Comparison of ENCODE assay signal across 12 cellular contexts in genomic region chr11:121553806-121554205, GRCh38.
DNase-seq lines count a peak whose midpoint lies in the region; ATAC-seq and TF ChIP-seq lines count a peak whose summit lies in the region.
"Had no signal": no experiment of that assay in that cellular context is flagged by ENCODE, and none has a peak within 500 bp of the region (broad histone marks: within the 10 kb centered on the region; RNA-seq: fewer than 3 reads in every experiment).

No MANE protein-coding gene starts in this region.

- peaks cover 0 to 85% of the 10 kb centered on the region in 2 donors for H3K36me3 ChIP-seq in left lung

- no peaks in the 10 kb centered on the region for H3K27me3 ChIP-seq in left lung
- H3K27me3 ChIP-seq in right cardiac atrium (ENCODE audit: control insufficient read depth, insufficient read depth), result no peaks in the 10 kb centered on the region

- 80% methylated on average over 11 of the region's 11 CpGs for WGBS in right cardiac atrium

- H3K4me3 ChIP-seq in astrocyte of the spinal cord (ENCODE audit: low read depth, low read length) (no peak overlapping the region), left lung (no peak overlapping the region), right cardiac atrium (ENCODE audit: low read length) (no peak overlapping the region)

- H3K9me3 ChIP-seq in left lung, result no peaks in the 10 kb centered on the region
- H3K9me3 ChIP-seq in right cardiac atrium (ENCODE audit: control insufficient read depth, low read length), result no peaks in the 10 kb centered on the region

- in situ Hi-C loops in astrocyte of the spinal cord (cut with HindIII; ENCODE audit: low sequenced_read_pairs), result no loop called here

- no peaks in the 10 kb centered on the region for H3K9me3 Mint-ChIP-seq in T-helper 2 cell treated with Interferon-gamma antibody and Interleukin-4, amounts not matched to agents 5 μg/mL and 100 μg/mL, for 36 hours
- H3K9me3 Mint-ChIP-seq: activated T-helper 2 cell treated with anti-CD3 and anti-CD28 coated beads, Interferon-gamma antibody, Interleukin-2, Interleukin-4, amounts not matched to agents 10 μg/mL and 5 μg/mL and 100 μg/mL, durations not matched to agents 14 hours and 24 hours and 36 hours; neural crest cell had no signal

- ATAC-seq in left lung (peak; percentile 44), right cardiac atrium (no peak), HG03039 (IDR thresholded peaks at IDR 0.05; ENCODE audit: unreplicated experiment) (no peak)

- TF ChIP-seq CTCF in astrocyte of the spinal cord (IDR thresholded peaks at IDR 0.05; ENCODE audit: low read depth, low read length) (no peak), left lung (IDR thresholded peaks at IDR 0.05) (no peak)

- no peaks in the 10 kb centered on the region for H3K27me3 Mint-ChIP-seq in T-helper 2 cell treated with Interferon-gamma antibody and Interleukin-4, amounts not matched to agents 5 μg/mL and 100 μg/mL, for 36 hours (ENCODE audit: low read depth)

- no peak overlapping the region for H3K27ac Mint-ChIP-seq in T-helper 2 cell treated with Interferon-gamma antibody and Interleukin-4, amounts not matched to agents 5 μg/mL and 100 μg/mL, for 36 hours
- H3K27ac Mint-ChIP-seq: activated T-helper 2 cell treated with anti-CD3 and anti-CD28 coated beads, Interferon-gamma antibody, Interleukin-2, Interleukin-4, amounts not matched to agents 10 μg/mL and 5 μg/mL and 100 μg/mL, durations not matched to agents 14 hours and 24 hours and 36 hours had no signal

- H3K4me1 Mint-ChIP-seq in T-helper 2 cell treated with Interferon-gamma antibody and Interleukin-4, amounts not matched to agents 5 μg/mL and 100 μg/mL, for 36 hours (ENCODE audit: low read depth), result peaks cover 8% of the 10 kb centered on the region

- intact Hi-C loops in left lung (cut with DNase I) (no loop called here), right cardiac atrium (cut with DNase I) (no loop called here)

- peaks cover 62% of the 10 kb centered on the region for H3K36me3 Mint-ChIP-seq in T-helper 2 cell treated with Interferon-gamma antibody and Interleukin-4, amounts not matched to agents 5 μg/mL and 100 μg/mL, for 36 hours (ENCODE audit: low read depth)

- DNase-seq in COLO668 (lab: John Stamatoyannopoulos, UW; ENCODE audit: unreplicated experiment) (peak; percentile 7), HPDE6-E6E7 (ENCODE audit: extremely low spot score) (peak; percentile 74), astrocyte of the spinal cord (ENCODE audit: low read depth, low spot score) (peak; percentile 25), left lung (no peak), right cardiac atrium (no peak), SHP77 treated with DMSO at 0.1 percent for 48 hours (lab: John Stamatoyannopoulos, UW) (no peak)
- DNase-seq in T-helper 2 cell treated with Interferon-gamma antibody and Interleukin-4, amounts not matched to agents 5 μg/mL and 100 μg/mL, for 36 hours (ENCODE audit: low spot score), result no peak
- DNase-seq: activated CD4-positive, CD25-positive, alpha-beta regulatory T cell; HCEC 1CT had no signal

- H3K27ac ChIP-seq in left lung, result no peak overlapping the region
- no peak overlapping the region for H3K27ac ChIP-seq in right cardiac atrium (ENCODE audit: low read length)

- no peaks in the 10 kb centered on the region for H3K4me1 ChIP-seq in left lung
- H3K4me1 ChIP-seq in right cardiac atrium (ENCODE audit: control insufficient read depth, insufficient read depth, low read length), result no peaks in the 10 kb centered on the region

- H3K4me3 Mint-ChIP-seq in T-helper 2 cell treated with Interferon-gamma antibody and Interleukin-4, amounts not matched to agents 5 μg/mL and 100 μg/mL, for 36 hours, result no peak overlapping the region
- H3K4me3 Mint-ChIP-seq: neural crest cell had no signal

Comparison
In these comparisons a context has a peak if more than half of its experiments do, and no peak if none do; other contexts are left out.
1. DNase-seq: peak in COLO668 (single experiment), HPDE6-E6E7 (single experiment) and astrocyte of the spinal cord (single experiment); none in left lung (0 of 2), T-helper 2 cell treated with Interferon-gamma antibody and Interleukin-4, amounts not matched to agents 5 μg/mL and 100 μg/mL, for 36 hours (single experiment), right cardiac atrium (0 of 3) and SHP77 treated with DMSO at 0.1 percent for 48 hours (single experiment).